Comparison of ENCODE assay signal across 8 cellular contexts in genomic region chrX:7146703-7147430, GRCh38. TPM values are rescaled to one million over a fixed set of nuclear protein-coding genes. Genes with fewer than 3 reads are reported as not detected.
DNase-seq lines count a peak whose midpoint lies in the region; ATAC-seq and TF ChIP-seq lines count a peak whose summit lies in the region.

No MANE protein-coding gene starts in this region.

- H3K4me1 ChIP-seq in rectal smooth muscle tissue (ENCODE audit: control insufficient read depth, insufficient read depth, low read length), result no peaks in the 10 kb centered on the region

- peak overlapping the region; percentile 98 for H3K27ac ChIP-seq in WERI-Rb-1
- H3K27ac ChIP-seq in rectal smooth muscle tissue (ENCODE audit: low read depth, low read length), result no peak overlapping the region

- DNase-seq in CD14-positive monocyte (ENCODE audit: low spot score) (no peak), WERI-Rb-1 (peak; percentile 28), glomerular visceral epithelial cell (ENCODE audit: extremely low spot score) (peak; percentile 10), T1000 (lab: John Stamatoyannopoulos, UW) (no peak), RKO (ENCODE audit: low spot score) (no peak)

- H3K36me3 ChIP-seq in WERI-Rb-1, result peaks cover 2% of the 10 kb centered on the region
- H3K36me3 ChIP-seq in rectal smooth muscle tissue (ENCODE audit: control insufficient read depth, insufficient read depth, low read length), result no peaks in the 10 kb centered on the region

- peak overlapping the region; percentile 77 to 89 for H3K4me3 Mint-ChIP-seq in CD14-positive monocyte

- peaks cover 0 to 4% (median 0%) of the 10 kb centered on the region in 3 donors for H3K27me3 Mint-ChIP-seq in CD14-positive monocyte (ENCODE audit: low read depth in 3 of 3)

- intact Hi-C loops in CD14-positive monocyte (cut with micrococcal nuclease), result loop anchor here in 1 of 2 donors (10.0 kb wide), 1 partner anchor 108 kb away; no protein-coding TSS in a partner anchor

- H3K9me3 Mint-ChIP-seq in CD14-positive monocyte, result peaks cover 0 to 3% (median 0%) of the 10 kb centered on the region in 7 donors

- H3K9me3 ChIP-seq in WERI-Rb-1 (ENCODE audit: severe bottlenecking), result no peaks in the 10 kb centered on the region

- TF ChIP-seq CTCF in CD14-positive monocyte (IDR thresholded peaks at IDR 0.05), result no peak
- no peak for TF ChIP-seq CTCF in WERI-Rb-1 (IDR thresholded peaks at IDR 0.05; ENCODE audit: low read depth, low read length)

- no peaks in the 10 kb centered on the region for H3K27me3 ChIP-seq in WERI-Rb-1 (ENCODE audit: insufficient read depth, low read depth, severe bottlenecking)
- H3K27me3 ChIP-seq in rectal smooth muscle tissue (ENCODE audit: control insufficient read depth, insufficient read depth, low read length), result no peaks in the 10 kb centered on the region

- H3K27ac Mint-ChIP-seq in CD14-positive monocyte, result peak overlapping the region; percentile 83 to 92 (median 88)

- peaks cover 0 to 4% of the 10 kb centered on the region in 2 donors for H3K36me3 Mint-ChIP-seq in CD14-positive monocyte

- no peak overlapping the region for H3K9ac ChIP-seq in rectal smooth muscle tissue (ENCODE audit: low read length)

- peaks cover 26% of the 10 kb centered on the region for H3K4me1 Mint-ChIP-seq in CD14-positive monocyte

- H3K4me3 ChIP-seq in WERI-Rb-1 (ENCODE audit: low read depth, low read length) (peak overlapping the region; percentile 91), rectal smooth muscle tissue (ENCODE audit: low read length) (peak overlapping the region; percentile 94)

- ATAC-seq in GM19035 (IDR thresholded peaks at IDR 0.05; ENCODE audit: unreplicated experiment) (peak; percentile 28), HG03159 (IDR thresholded peaks at IDR 0.05; ENCODE audit: unreplicated experiment) (peak; percentile 25)

RNA-seq across cellular contexts. Expression of gene STS, which starts 0.6 kb away (rescaled TPM):
- polyA plus RNA-seq in CD14-positive monocyte, result 1 to 10 TPM; 6.3 to 7.8 TPM

RNA-seq across cellular contexts. Expression of gene PUDP, which starts 1.1 kb away (rescaled TPM):
- 10 to 100 TPM; 45.4 to 49.5 TPM for polyA plus RNA-seq in CD14-positive monocyte

Comparison
In these comparisons a context has a peak if more than half of its experiments do, and no peak if none do; other contexts are left out.
1. DNase-seq: peak in WERI-Rb-1 (single experiment) and glomerular visceral epithelial cell (single experiment); none in CD14-positive monocyte (single experiment), T1000 (single experiment) and RKO (single experiment).